In the genomic region with DNA sequence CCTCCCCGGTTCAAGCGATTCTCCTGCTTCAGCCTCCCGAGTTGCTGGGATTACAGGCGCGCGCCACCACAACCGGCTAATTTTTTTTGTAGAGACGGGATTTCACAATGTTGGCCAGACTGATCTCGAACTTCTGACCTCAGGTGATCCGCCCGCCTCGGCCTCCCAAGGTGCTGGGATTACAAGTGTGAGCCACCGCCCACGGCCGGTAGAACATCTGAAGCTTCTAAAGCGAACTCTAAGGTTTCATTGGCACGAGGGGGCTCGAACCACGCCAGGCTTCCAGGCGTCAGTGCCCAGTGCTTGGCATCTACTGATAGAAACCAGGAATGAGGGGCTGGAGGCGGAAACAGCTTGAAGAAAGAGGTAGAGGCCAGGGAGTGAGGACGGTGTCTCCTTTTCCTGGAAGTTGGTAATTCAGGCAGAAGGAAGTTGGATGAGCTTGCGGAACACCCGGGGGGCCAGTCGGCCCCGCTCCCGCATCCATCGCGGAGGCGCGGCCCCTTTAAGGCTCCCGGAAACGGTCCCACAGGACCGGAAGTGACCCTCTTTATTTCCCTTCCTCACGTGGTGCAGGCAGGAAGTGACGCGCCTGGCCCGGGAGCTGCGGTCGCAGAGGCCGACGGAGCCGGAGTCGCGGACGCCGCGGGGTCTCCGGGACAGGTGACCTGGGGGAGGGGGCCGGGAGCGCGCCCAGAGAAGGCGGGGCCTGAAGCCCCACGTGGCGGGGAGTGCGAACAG, we compare ENCODE assay signal across 1 cellular context.
TF ChIP-seq lines count a peak whose summit lies in the region.

A gene (plus strand): TSS at position 579 of the 741 bp plus-strand sequence. CDS start 1,876 bp downstream, outside the sequence.

TF ChIP-seq in HEK293, 187 proteins besides CTCF, POLR2A, EP300 and RAD21 (continued from another document and continues in another):
- TF ChIP-seq ZBTB7A (tag by site-specific recombination; IDR thresholded peaks at IDR 0.05; ENCODE audit: low read depth): no peak
- no peak for TF ChIP-seq SCRT2 (tag by site-specific recombination; IDR thresholded peaks at IDR 0.05)
- TF ChIP-seq, protein P1, sequence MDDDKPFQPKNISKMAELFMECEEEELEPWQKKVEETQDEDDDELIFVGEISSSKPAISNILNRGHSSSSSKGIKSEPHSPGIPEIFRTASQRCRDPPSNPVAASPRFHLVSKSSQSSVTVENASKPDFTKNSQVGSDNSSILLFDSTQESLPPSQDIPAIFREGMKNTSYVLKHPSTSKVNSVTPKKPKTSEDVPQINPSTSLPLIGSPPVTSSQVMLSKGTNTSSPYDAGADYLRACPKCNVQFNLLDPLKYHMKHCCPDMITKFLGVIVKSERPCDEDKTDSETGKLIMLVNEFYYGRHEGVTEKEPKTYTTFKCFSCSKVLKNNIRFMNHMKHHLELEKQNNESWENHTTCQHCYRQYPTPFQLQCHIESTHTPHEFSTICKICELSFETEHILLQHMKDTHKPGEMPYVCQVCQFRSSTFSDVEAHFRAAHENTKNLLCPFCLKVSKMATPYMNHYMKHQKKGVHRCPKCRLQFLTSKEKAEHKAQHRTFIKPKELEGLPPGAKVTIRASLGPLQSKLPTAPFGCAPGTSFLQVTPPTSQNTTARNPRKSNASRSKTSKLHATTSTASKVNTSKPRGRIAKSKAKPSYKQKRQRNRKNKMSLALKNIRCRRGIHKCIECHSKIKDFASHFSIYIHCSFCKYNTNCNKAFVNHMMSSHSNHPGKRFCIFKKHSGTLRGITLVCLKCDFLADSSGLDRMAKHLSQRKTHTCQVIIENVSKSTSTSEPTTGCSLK (tag by site-specific recombination; IDR thresholded peaks at IDR 0.05): no peak
- TF ChIP-seq ZNF23 (tag by site-specific recombination; IDR thresholded peaks at IDR 0.05; ENCODE audit: borderline replicate concordance): no peak
- TF ChIP-seq, protein P2, sequence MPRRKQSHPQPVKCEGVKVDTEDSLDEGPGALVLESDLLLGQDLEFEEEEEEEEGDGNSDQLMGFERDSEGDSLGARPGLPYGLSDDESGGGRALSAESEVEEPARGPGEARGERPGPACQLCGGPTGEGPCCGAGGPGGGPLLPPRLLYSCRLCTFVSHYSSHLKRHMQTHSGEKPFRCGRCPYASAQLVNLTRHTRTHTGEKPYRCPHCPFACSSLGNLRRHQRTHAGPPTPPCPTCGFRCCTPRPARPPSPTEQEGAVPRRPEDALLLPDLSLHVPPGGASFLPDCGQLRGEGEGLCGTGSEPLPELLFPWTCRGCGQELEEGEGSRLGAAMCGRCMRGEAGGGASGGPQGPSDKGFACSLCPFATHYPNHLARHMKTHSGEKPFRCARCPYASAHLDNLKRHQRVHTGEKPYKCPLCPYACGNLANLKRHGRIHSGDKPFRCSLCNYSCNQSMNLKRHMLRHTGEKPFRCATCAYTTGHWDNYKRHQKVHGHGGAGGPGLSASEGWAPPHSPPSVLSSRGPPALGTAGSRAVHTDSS (tag by site-specific recombination; IDR thresholded peaks at IDR 0.05): no peak
- no peak for TF ChIP-seq ZNF548 (tag by site-specific recombination; IDR thresholded peaks at IDR 0.05)
- TF ChIP-seq ZFP3 (tag by site-specific recombination; IDR thresholded peaks at IDR 0.05; ENCODE audit: low read depth): no peak
- TF ChIP-seq MEIS1 (CRISPR knock-in tag; IDR thresholded peaks at IDR 0.05; ENCODE audit: borderline replicate concordance): no peak
- no peak for TF ChIP-seq ZNF654 (tag by site-specific recombination; IDR thresholded peaks at IDR 0.05; ENCODE audit: low read depth)
- no peak for TF ChIP-seq ZNF354C (tag by site-specific recombination; IDR thresholded peaks at IDR 0.05; ENCODE audit: borderline replicate concordance, low read depth)
- TF ChIP-seq, protein P3, sequence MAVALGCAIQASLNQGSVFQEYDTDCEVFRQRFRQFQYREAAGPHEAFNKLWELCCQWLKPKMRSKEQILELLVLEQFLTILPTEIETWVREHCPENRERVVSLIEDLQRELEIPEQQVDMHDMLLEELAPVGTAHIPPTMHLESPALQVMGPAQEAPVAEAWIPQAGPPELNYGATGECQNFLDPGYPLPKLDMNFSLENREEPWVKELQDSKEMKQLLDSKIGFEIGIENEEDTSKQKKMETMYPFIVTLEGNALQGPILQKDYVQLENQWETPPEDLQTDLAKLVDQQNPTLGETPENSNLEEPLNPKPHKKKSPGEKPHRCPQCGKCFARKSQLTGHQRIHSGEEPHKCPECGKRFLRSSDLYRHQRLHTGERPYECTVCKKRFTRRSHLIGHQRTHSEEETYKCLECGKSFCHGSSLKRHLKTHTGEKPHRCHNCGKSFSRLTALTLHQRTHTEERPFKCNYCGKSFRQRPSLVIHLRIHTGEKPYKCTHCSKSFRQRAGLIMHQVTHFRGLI (tag by site-specific recombination; IDR thresholded peaks at IDR 0.05): no peak
- TF ChIP-seq ZNF510 (tag by site-specific recombination; IDR thresholded peaks at IDR 0.05; ENCODE audit: insufficient replicate concordance): no peak
- TF ChIP-seq HOXC10 (CRISPR knock-in tag; IDR thresholded peaks at IDR 0.05): peak; percentile 68; the same call in 1 of the 2 replicates
- TF ChIP-seq, protein P4, sequence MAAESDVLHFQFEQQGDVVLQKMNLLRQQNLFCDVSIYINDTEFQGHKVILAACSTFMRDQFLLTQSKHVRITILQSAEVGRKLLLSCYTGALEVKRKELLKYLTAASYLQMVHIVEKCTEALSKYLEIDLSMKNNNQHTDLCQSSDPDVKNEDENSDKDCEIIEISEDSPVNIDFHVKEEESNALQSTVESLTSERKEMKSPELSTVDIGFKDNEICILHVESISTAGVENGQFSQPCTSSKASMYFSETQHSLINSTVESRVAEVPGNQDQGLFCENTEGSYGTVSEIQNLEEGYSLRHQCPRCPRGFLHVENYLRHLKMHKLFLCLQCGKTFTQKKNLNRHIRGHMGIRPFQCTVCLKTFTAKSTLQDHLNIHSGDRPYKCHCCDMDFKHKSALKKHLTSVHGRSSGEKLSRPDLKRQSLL (tag by site-specific recombination; IDR thresholded peaks at IDR 0.05): peak; percentile 82
- TF ChIP-seq, protein P5, sequence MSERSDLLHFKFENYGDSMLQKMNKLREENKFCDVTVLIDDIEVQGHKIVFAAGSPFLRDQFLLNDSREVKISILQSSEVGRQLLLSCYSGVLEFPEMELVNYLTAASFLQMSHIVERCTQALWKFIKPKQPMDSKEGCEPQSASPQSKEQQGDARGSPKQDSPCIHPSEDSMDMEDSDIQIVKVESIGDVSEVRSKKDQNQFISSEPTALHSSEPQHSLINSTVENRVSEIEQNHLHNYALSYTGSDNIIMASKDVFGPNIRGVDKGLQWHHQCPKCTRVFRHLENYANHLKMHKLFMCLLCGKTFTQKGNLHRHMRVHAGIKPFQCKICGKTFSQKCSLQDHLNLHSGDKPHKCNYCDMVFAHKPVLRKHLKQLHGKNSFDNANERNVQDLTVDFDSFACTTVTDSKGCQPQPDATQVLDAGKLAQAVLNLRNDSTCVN (tag by site-specific recombination; optimal IDR thresholded peaks at IDR 0.05): peak; percentile 82
- no peak for TF ChIP-seq ZNF112 (tag by site-specific recombination; IDR thresholded peaks at IDR 0.05)
- TF ChIP-seq ZNF391 (tag by site-specific recombination; IDR thresholded peaks at IDR 0.05; ENCODE audit: borderline replicate concordance, low read depth): no peak
- TF ChIP-seq ZNF785 (tag by site-specific recombination; IDR thresholded peaks at IDR 0.05): no peak
- TF ChIP-seq ZBTB17 (tag by site-specific recombination; IDR thresholded peaks at IDR 0.05): peak; percentile 84
- TF ChIP-seq, protein P6, sequence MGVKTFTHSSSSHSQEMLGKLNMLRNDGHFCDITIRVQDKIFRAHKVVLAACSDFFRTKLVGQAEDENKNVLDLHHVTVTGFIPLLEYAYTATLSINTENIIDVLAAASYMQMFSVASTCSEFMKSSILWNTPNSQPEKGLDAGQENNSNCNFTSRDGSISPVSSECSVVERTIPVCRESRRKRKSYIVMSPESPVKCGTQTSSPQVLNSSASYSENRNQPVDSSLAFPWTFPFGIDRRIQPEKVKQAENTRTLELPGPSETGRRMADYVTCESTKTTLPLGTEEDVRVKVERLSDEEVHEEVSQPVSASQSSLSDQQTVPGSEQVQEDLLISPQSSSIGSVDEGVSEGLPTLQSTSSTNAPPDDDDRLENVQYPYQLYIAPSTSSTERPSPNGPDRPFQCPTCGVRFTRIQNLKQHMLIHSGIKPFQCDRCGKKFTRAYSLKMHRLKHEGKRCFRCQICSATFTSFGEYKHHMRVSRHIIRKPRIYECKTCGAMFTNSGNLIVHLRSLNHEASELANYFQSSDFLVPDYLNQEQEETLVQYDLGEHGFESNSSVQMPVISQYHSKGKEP (tag by site-specific recombination; IDR thresholded peaks at IDR 0.05): 0 out of 2 replicates have a peak, but pooled peaks have one; percentile 14
- no peak for TF ChIP-seq ZNF843 (tag by site-specific recombination; IDR thresholded peaks at IDR 0.05)
- TF ChIP-seq, protein P7, sequence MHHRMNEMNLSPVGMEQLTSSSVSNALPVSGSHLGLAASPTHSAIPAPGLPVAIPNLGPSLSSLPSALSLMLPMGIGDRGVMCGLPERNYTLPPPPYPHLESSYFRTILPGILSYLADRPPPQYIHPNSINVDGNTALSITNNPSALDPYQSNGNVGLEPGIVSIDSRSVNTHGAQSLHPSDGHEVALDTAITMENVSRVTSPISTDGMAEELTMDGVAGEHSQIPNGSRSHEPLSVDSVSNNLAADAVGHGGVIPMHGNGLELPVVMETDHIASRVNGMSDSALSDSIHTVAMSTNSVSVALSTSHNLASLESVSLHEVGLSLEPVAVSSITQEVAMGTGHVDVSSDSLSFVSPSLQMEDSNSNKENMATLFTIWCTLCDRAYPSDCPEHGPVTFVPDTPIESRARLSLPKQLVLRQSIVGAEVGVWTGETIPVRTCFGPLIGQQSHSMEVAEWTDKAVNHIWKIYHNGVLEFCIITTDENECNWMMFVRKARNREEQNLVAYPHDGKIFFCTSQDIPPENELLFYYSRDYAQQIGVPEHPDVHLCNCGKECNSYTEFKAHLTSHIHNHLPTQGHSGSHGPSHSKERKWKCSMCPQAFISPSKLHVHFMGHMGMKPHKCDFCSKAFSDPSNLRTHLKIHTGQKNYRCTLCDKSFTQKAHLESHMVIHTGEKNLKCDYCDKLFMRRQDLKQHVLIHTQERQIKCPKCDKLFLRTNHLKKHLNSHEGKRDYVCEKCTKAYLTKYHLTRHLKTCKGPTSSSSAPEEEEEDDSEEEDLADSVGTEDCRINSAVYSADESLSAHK (tag by site-specific recombination; IDR thresholded peaks at IDR 0.05): peak; percentile 12; the same call in 1 of the 2 replicates
- no peak for TF ChIP-seq ZNF677 (tag by site-specific recombination; IDR thresholded peaks at IDR 0.05)
- TF ChIP-seq HOXD13 (CRISPR knock-in tag; IDR thresholded peaks at IDR 0.05; ENCODE audit: borderline replicate concordance): no peak
- peak; percentile 11; the same call in 1 of the 2 replicates for TF ChIP-seq ZSCAN30 (tag by site-specific recombination; IDR thresholded peaks at IDR 0.05)
- TF ChIP-seq ZNF2 (tag by site-specific recombination; IDR thresholded peaks at IDR 0.05): 0 out of 2 replicates have a peak, but pooled peaks have one; percentile 59
- TF ChIP-seq ZNF555 (tag by site-specific recombination; conservative IDR thresholded peaks at IDR 0.05): no peak
- TF ChIP-seq SP2 (tag by site-specific recombination; IDR thresholded peaks at IDR 0.05): peak; percentile 63
- no peak for TF ChIP-seq HOXA7 (CRISPR knock-in tag; IDR thresholded peaks at IDR 0.05; ENCODE audit: borderline replicate concordance)
- 0 out of 2 replicates have a peak, but pooled peaks have one; percentile 50 for TF ChIP-seq ZNF660 (tag by site-specific recombination; IDR thresholded peaks at IDR 0.05)
- TF ChIP-seq ZNF132 (tag by site-specific recombination; IDR thresholded peaks at IDR 0.05; ENCODE audit: borderline replicate concordance): no peak
- no peak for TF ChIP-seq ZNF707 (tag by site-specific recombination; IDR thresholded peaks at IDR 0.05)
- TF ChIP-seq, protein P8, sequence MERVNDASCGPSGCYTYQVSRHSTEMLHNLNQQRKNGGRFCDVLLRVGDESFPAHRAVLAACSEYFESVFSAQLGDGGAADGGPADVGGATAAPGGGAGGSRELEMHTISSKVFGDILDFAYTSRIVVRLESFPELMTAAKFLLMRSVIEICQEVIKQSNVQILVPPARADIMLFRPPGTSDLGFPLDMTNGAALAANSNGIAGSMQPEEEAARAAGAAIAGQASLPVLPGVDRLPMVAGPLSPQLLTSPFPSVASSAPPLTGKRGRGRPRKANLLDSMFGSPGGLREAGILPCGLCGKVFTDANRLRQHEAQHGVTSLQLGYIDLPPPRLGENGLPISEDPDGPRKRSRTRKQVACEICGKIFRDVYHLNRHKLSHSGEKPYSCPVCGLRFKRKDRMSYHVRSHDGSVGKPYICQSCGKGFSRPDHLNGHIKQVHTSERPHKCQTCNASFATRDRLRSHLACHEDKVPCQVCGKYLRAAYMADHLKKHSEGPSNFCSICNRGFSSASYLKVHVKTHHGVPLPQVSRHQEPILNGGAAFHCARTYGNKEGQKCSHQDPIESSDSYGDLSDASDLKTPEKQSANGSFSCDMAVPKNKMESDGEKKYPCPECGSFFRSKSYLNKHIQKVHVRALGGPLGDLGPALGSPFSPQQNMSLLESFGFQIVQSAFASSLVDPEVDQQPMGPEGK (tag by site-specific recombination; IDR thresholded peaks at IDR 0.05): peak; percentile 11; the same call in 1 of the 2 replicates
- TF ChIP-seq SP3 (tag by site-specific recombination; IDR thresholded peaks at IDR 0.05): no peak
- TF ChIP-seq ZFP69B (tag by site-specific recombination; IDR thresholded peaks at IDR 0.05): peak; percentile 100
- TF ChIP-seq GLIS2 (tag by site-specific recombination; IDR thresholded peaks at IDR 0.05): peak; percentile 71
- TF ChIP-seq ZNF138 (tag by site-specific recombination; IDR thresholded peaks at IDR 0.05; ENCODE audit: borderline replicate concordance): no peak
- no peak for TF ChIP-seq TCF7L2 (IDR thresholded peaks at IDR 0.05; ENCODE audit: borderline replicate concordance, low read depth, low read length)
- TF ChIP-seq, protein P9, sequence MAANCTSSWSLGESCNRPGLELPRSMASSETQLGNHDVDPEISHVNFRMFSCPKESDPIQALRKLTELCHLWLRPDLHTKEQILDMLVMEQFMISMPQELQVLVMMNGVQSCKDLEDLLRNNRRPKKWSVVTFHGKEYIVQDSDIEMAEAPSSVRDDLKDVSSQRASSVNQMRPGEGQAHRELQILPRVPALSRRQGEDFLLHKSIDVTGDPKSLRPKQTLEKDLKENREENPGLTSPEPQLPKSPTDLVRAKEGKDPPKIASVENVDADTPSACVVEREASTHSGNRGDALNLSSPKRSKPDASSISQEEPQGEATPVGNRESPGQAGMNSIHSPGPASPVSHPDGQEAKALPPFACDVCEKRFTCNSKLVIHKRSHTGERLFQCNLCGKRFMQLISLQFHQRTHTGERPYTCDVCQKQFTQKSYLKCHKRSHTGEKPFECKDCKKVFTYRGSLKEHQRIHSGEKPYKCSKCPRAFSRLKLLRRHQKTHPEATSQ (tag by site-specific recombination; IDR thresholded peaks at IDR 0.05): no peak
- TF ChIP-seq ZFP37 (tag by site-specific recombination; IDR thresholded peaks at IDR 0.05): 0 out of 2 replicates have a peak, but pooled peaks have one; percentile 38
- no peak for TF ChIP-seq ZNF214 (tag by site-specific recombination; IDR thresholded peaks at IDR 0.05; ENCODE audit: borderline replicate concordance)
- no peak for TF ChIP-seq ZNF404 (tag by site-specific recombination; IDR thresholded peaks at IDR 0.05)
- TF ChIP-seq KLF8 (tag by site-specific recombination; IDR thresholded peaks at IDR 0.05): peak; percentile 13; the same call in 1 of the 2 replicates
- TF ChIP-seq ZNF561 (tag by site-specific recombination; IDR thresholded peaks at IDR 0.05; ENCODE audit: borderline replicate concordance): peak; percentile 72; the same call in 1 of the 2 replicates
- peak; percentile 85 for TF ChIP-seq ZNF629 (tag by site-specific recombination; IDR thresholded peaks at IDR 0.05)
- TF ChIP-seq, protein P10, sequence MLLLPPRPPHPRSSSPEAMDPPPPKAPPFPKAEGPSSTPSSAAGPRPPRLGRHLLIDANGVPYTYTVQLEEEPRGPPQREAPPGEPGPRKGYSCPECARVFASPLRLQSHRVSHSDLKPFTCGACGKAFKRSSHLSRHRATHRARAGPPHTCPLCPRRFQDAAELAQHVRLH (tag by site-specific recombination; IDR thresholded peaks at IDR 0.05): peak; percentile 97
